In the genomic region with DNA sequence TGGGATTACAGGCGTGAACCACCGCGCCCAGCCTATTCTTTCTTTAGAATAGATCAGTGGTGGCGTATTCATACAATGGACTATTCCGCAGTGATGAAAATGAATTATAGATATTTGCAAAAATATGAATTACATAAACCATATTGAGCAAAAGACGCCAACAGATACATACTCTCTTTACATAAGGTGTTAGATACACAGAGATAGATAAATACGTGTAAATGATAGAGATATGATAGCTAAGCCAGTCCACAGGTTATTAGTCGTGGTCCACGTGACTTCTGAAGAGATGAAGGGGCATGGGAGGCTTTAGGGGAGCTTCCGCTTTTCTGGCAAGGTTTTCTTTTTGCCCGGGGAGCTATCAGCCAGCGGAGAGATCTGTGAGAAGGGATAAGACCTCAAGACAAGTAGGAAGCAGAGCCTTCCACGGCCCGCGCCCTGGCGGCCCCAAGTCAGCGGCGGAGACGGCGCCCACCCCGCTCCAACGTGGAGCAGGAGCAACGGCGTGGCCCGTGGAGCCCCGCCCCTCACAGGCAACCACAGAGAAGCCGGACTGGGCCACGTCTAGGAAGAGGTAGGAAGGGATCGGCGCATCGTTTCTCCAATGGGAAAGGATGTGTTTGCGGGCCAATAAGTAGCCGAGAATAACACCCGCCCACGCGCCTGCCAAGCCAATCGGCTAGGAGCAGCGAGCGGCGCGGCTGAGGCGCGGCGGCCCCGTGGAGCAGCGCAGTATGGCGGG, we compare ENCODE assay signal across 8 cellular contexts. TPM values are rescaled to one million over a fixed set of nuclear protein-coding genes. Genes with fewer than 3 reads are reported as not detected.
DNase-seq lines count a peak whose midpoint lies in the region; ATAC-seq and TF ChIP-seq lines count a peak whose summit lies in the region.

TSS of gene MSTO1 (plus strand) at position 704 of the 742 bp plus-strand sequence. CDS start at position 735, 31 bp downstream.

- 6% methylated on average over 46 of the region's 47 CpGs for WGBS in prostate gland
- WGBS in urinary bladder: 6% methylated on average over 44 of the region's 47 CpGs

- peak within 1 kb of the TSS; percentile 92 for H3K27ac Mint-ChIP-seq in T-helper 17 cell

- no peaks in the 10 kb centered on the region for H3K9me3 ChIP-seq in T-helper 17 cell (ENCODE audit: control insufficient read depth, low read length, poor library complexity, severe bottlenecking)
- H3K9me3 ChIP-seq in left ventricle myocardium inferior (replicated peaks): no peaks in the 10 kb centered on the region
- no peaks in the 10 kb centered on the region for H3K9me3 ChIP-seq in prostate gland

- peaks cover 4% of the 10 kb centered on the region for H3K36me3 Mint-ChIP-seq in T-helper 17 cell (ENCODE audit: low read depth)

- intact Hi-C loops in left ventricle myocardium inferior (cut with micrococcal nuclease) (no loop called here), prostate gland (cut with DNase I) (no loop called here)

- H3K4me3 ChIP-seq in left ventricle myocardium inferior (peak within 1 kb of the TSS; percentile 83), prostate gland (peak within 1 kb of the TSS; percentile 49 to 57), urinary bladder (ENCODE audit: low read depth, low read length) (peak within 1 kb of the TSS; percentile 41)

- peak; percentile 95 for ATAC-seq in HG02885 (IDR thresholded peaks at IDR 0.05; ENCODE audit: poor library complexity, unreplicated experiment)
- ATAC-seq in T-helper 17 cell: peak; percentile 98

- H3K27ac ChIP-seq in left ventricle myocardium inferior (replicated peaks) (peak within 1 kb of the TSS; percentile 83), prostate gland (peak within 1 kb of the TSS; percentile 57 to 78), urinary bladder (ENCODE audit: low read depth) (no peak within 1 kb of the TSS)

- TF ChIP-seq CTCF in left ventricle myocardium inferior (IDR thresholded peaks at IDR 0.05; ENCODE audit: borderline replicate concordance) (no peak), prostate gland (IDR thresholded peaks at IDR 0.05) (peak in 1 of 4 experiments; percentile 4)

- H3K36me3 ChIP-seq in left ventricle myocardium inferior (peaks cover 13% of the 10 kb centered on the region), prostate gland (no peaks in the 10 kb centered on the region), urinary bladder (ENCODE audit: insufficient read depth) (no peaks in the 10 kb centered on the region)

- H3K4me1 ChIP-seq in left ventricle myocardium inferior (peaks cover 6% of the 10 kb centered on the region), prostate gland (replicated peaks) (no peaks in the 10 kb centered on the region), urinary bladder (ENCODE audit: insufficient read depth) (no peaks in the 10 kb centered on the region)

- peak; percentile 99 for DNase-seq in NCI-H1694 treated with DMSO at 0.1 percent for 48 hours (lab: John Stamatoyannopoulos, UW)
- peak; percentile 77 to 89 (median 83) for DNase-seq in T-helper 17 cell
- peak in 55 of 56 donors; percentile 43 to 98 (median 93) for DNase-seq in amygdala (lab: John Stamatoyannopoulos, UW)
- DNase-seq in left ventricle myocardium inferior: peak; percentile 96
- peak; percentile 97 for DNase-seq in prostate gland (ENCODE audit: low spot score)

- TF ChIP-seq POLR2A in GM15510 (IDR thresholded peaks at IDR 0.05; ENCODE audit: borderline replicate concordance, extremely low read depth, insufficient read length): peak; percentile 84
- TF ChIP-seq POLR2A in prostate gland (IDR thresholded peaks at IDR 0.05): peak; percentile 32

- H3K4me1 Mint-ChIP-seq in T-helper 17 cell: peaks cover 7% of the 10 kb centered on the region

- no peaks in the 10 kb centered on the region for H3K27me3 ChIP-seq in left ventricle myocardium inferior (ENCODE audit: low read depth)
- no peaks in the 10 kb centered on the region for H3K27me3 ChIP-seq in prostate gland (replicated peaks; ENCODE audit: insufficient read depth)

- no peaks in the 10 kb centered on the region for H3K27me3 Mint-ChIP-seq in T-helper 17 cell

- peak within 1 kb of the TSS; percentile 96 for H3K4me3 Mint-ChIP-seq in T-helper 17 cell

RNA-seq across cellular contexts. Expression of gene MSTO1, which starts in this region (rescaled TPM):
- total RNA-seq in T-helper 17 cell (10 to 100 TPM; 49.2 to 60.1 TPM), left ventricle myocardium inferior (13.1 TPM), prostate gland (10 to 100 TPM; 13.7 to 17.7 TPM), urinary bladder (28.7 TPM)
- polyA plus RNA-seq in urinary bladder: 22.6 TPM
